In the genomic region with DNA sequence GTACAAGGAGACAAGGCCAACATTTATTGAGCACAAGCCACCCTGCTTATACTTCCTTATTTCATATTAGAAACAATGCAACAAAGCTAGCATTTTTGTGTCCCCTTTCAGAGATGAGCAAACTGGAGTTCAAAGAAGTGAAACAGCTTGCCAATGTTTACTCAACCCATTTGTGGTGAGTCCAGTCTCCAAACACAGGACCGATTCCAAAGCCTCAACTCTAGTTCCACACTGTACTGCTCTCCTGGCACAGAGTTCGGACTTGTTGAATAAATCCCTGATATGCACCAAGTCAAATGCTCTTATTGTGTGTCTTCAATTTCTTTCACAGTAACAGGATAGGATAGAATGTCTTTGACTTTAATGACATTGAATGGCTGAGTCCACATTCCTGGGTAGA, we compare ENCODE assay signal across 16 cellular contexts.
"Had no signal": no experiment of that assay in that cellular context is flagged by ENCODE, and none has a peak within 500 bp of the region (broad histone marks: within the 10 kb centered on the region; RNA-seq: fewer than 3 reads in every experiment).

No MANE protein-coding gene starts in this region.

- H3K4me1 ChIP-seq: ascending aorta, suprapubic skin had no signal

- H3K36me3 Mint-ChIP-seq: activated naive CD8-positive, alpha-beta T cell treated with anti-CD3 and anti-CD28 coated beads, Interleukin-2, amount 10 ng/mL, durations not matched to agents 7 days and 5 days had no signal

- ATAC-seq: activated CD4-positive, CD25-positive, alpha-beta regulatory T cell treated with anti-CD3 and anti-CD28 coated beads, Interleukin-2, amount 50 U/mL, for 24 hours; naive thymus-derived CD4-positive, alpha-beta T cell; upper lobe of right lung had no signal

- H3K4me3 ChIP-seq: ascending aorta, dorsolateral prefrontal cortex, skin epidermis, suprapubic skin, upper lobe of right lung had no signal

- H3K4me3 Mint-ChIP-seq: activated naive CD8-positive, alpha-beta T cell treated with anti-CD3 and anti-CD28 coated beads, Interleukin-2, amount 10 ng/mL, durations not matched to agents 7 days and 5 days; activated T-helper 1 cell treated with anti-CD3 and anti-CD28 coated beads, Interleukin-12 subunit alpha, Interleukin-12 subunit beta, Interleukin-2, Interleukin-4 antibody, amounts not matched to agents 30 ng/mL and 10 ng/mL and 1 ng/mL, durations not matched to agents 14 hours and 24 hours and 36 hours; naive thymus-derived CD4-positive, alpha-beta T cell had no signal

- H3K9me3 ChIP-seq: ascending aorta, suprapubic skin, upper lobe of right lung had no signal

- H3K36me3 ChIP-seq: ascending aorta, suprapubic skin, upper lobe of right lung had no signal

- H3K9me3 Mint-ChIP-seq: activated T-helper 1 cell treated with anti-CD3 and anti-CD28 coated beads, Interleukin-12 subunit alpha, Interleukin-12 subunit beta, Interleukin-2, Interleukin-4 antibody, amounts not matched to agents 30 ng/mL and 10 ng/mL and 1 ng/mL, durations not matched to agents 14 hours and 24 hours and 36 hours had no signal

- H3K27me3 ChIP-seq: ascending aorta, dorsolateral prefrontal cortex, suprapubic skin, upper lobe of right lung had no signal

- H3K27ac ChIP-seq: ascending aorta, dorsolateral prefrontal cortex, skin epidermis, suprapubic skin, upper lobe of right lung had no signal

- DNase-seq: activated naive CD8-positive, alpha-beta T cell treated with anti-CD3 and anti-CD28 coated beads, Interleukin-2, amount 10 ng/mL, durations not matched to agents 7 days and 5 days; dorsolateral prefrontal cortex; erythroblast; islet precursor cell; naive thymus-derived CD4-positive, alpha-beta T cell; posterior cingulate gyrus; stimulated activated CD4-positive, alpha-beta T cell treated with anti-CD3 and anti-CD28 coated beads, Interleukin-4, amount 100 ng/mL, for 24 hours; stimulated activated CD8-positive, alpha-beta memory T cell treated with anti-CD3 and anti-CD28 coated beads, Interleukin-4, amount 100 ng/mL, for 48 hours; stimulated activated naive CD4-positive, alpha-beta T cell treated with Interleukin-2 at 50 U/mL for 16 hours; T1000; upper lobe of right lung had no signal

- H3K27ac Mint-ChIP-seq: activated naive CD8-positive, alpha-beta T cell treated with anti-CD3 and anti-CD28 coated beads, Interleukin-2, amount 10 ng/mL, durations not matched to agents 7 days and 5 days; activated T-helper 1 cell treated with anti-CD3 and anti-CD28 coated beads, Interleukin-12 subunit alpha, Interleukin-12 subunit beta, Interleukin-2, Interleukin-4 antibody, amounts not matched to agents 30 ng/mL and 10 ng/mL and 1 ng/mL, durations not matched to agents 14 hours and 24 hours and 36 hours; naive thymus-derived CD4-positive, alpha-beta T cell had no signal
